17 cellular contexts compared by ENCODE assay signal in genomic region chr18:58311390-58311789, GRCh38.
DNase-seq lines count a peak whose midpoint lies in the region; ATAC-seq and TF ChIP-seq lines count a peak whose summit lies in the region.
"Had no signal": no experiment of that assay in that cellular context is flagged by ENCODE, and none has a peak within 500 bp of the region (broad histone marks: within the 10 kb centered on the region; RNA-seq: fewer than 3 reads in every experiment).

No MANE protein-coding gene starts in this region.

- CTCF ChIA-PET in activated naive CD4-positive, alpha-beta T cell treated with anti-CD3 and anti-CD28 coated beads for 36 hours (lab: Charles Lee), result interaction anchor here (0.6 to 0.8 kb wide), 3 partner anchors 11 to 222 kb away, joined by 3 to 4 read pairs (median 3); no protein-coding TSS in a partner anchor

- intact Hi-C loops in activated naive CD4-positive, alpha-beta T cell treated with anti-CD3 and anti-CD28 coated beads for 36 hours (cut with micrococcal nuclease), result no loop called here
- intact Hi-C loops in stomach (cut with DNase I; ENCODE audit: low total_unique reads), result no loop called here

- H3K9me3 ChIP-seq in T-helper 17 cell (ENCODE audit: control insufficient read depth, low read length, poor library complexity, severe bottlenecking) (no peaks in the 10 kb centered on the region), hepatocyte (ENCODE audit: low read depth) (no peaks in the 10 kb centered on the region), stomach (no peaks in the 10 kb centered on the region)

- H4K20me1 ChIP-seq in hepatocyte (ENCODE audit: insufficient read depth, poor library complexity, severe bottlenecking), result no peaks in the 10 kb centered on the region

- H2AFZ ChIP-seq in hepatocyte, result no peak overlapping the region

- no peaks in the 10 kb centered on the region for H3K27me3 ChIP-seq in hepatocyte
- no peaks in the 10 kb centered on the region for H3K27me3 ChIP-seq in stomach

- H3K27ac ChIP-seq in hepatocyte, result peak overlapping the region; percentile 88
- peak overlapping the region; percentile 69 to 86 (median 78) for H3K27ac ChIP-seq in stomach

- peak overlapping the region; percentile 28 for H3K27ac Mint-ChIP-seq in activated naive CD4-positive, alpha-beta T cell treated with anti-CD3 and anti-CD28 coated beads for 36 hours
- peak overlapping the region; percentile 86 for H3K27ac Mint-ChIP-seq in T-helper 17 cell
- H3K27ac Mint-ChIP-seq: activated CD4-positive, alpha-beta memory T cell treated with anti-CD3 and anti-CD28 coated beads for 36 hours had no signal

- no peaks in the 10 kb centered on the region for H3K36me3 ChIP-seq in hepatocyte (replicated peaks; ENCODE audit: insufficient read depth, low read depth)
- H3K36me3 ChIP-seq in stomach, result no peaks in the 10 kb centered on the region

- no peaks in the 10 kb centered on the region for H3K9me2 ChIP-seq in hepatocyte (replicated peaks; ENCODE audit: insufficient read depth)

- no peak for TF ChIP-seq EP300 in stomach (IDR thresholded peaks at IDR 0.05)

- no peaks in the 10 kb centered on the region for H3K27me3 Mint-ChIP-seq in activated naive CD4-positive, alpha-beta T cell treated with anti-CD3 and anti-CD28 coated beads for 36 hours (ENCODE audit: low read depth)
- no peaks in the 10 kb centered on the region for H3K27me3 Mint-ChIP-seq in T-helper 17 cell

- ATAC-seq in T-helper 17 cell (no peak), GM21367 (IDR thresholded peaks at IDR 0.05; ENCODE audit: unreplicated experiment) (no peak)
- ATAC-seq: PC-3, SK-N-SH treated with all-trans-retinoic acid at 6 μM for 48 hours had no signal

- no peak for DNase-seq in activated naive CD4-positive, alpha-beta T cell treated with anti-CD3 and anti-CD28 coated beads for 36 hours
- DNase-seq in activated naive CD4-positive, alpha-beta T cell treated with Interleukin-2 at 50 U/mL for 16 hours, result no peak
- no peak for DNase-seq in T-helper 17 cell
- DNase-seq in hepatocyte (ENCODE audit: low spot score), result no peak
- no peak for DNase-seq in stomach
- no peak for DNase-seq in NCI-H774 (lab: John Stamatoyannopoulos, UW)
- no peak for DNase-seq in activated CD4-positive, alpha-beta T cell treated with anti-CD3 and anti-CD28 coated beads, Interleukin-2, amount 50 U/mL, for 1 hour
- DNase-seq: activated CD4-positive, alpha-beta memory T cell treated with anti-CD3 and anti-CD28 coated beads for 36 hours; activated T-cell treated with anti-CD3 and anti-CD28 coated beads, Interleukin-2, amount 50 U/mL, for 48 hours; anterior cingulate cortex; cortex of kidney; midbrain; NCI-H526; PC-3; stimulated activated CD4-positive, alpha-beta T cell treated with anti-CD3 and anti-CD28 coated beads, Interleukin-4, amount 100 ng/mL, for 1 hour had no signal

- H3K36me3 Mint-ChIP-seq in activated naive CD4-positive, alpha-beta T cell treated with anti-CD3 and anti-CD28 coated beads for 36 hours (ENCODE audit: low read depth), result no peaks in the 10 kb centered on the region
- H3K36me3 Mint-ChIP-seq in T-helper 17 cell (ENCODE audit: low read depth), result no peaks in the 10 kb centered on the region
- H3K36me3 Mint-ChIP-seq: activated CD4-positive, alpha-beta memory T cell treated with anti-CD3 and anti-CD28 coated beads for 36 hours had no signal

- H3K9me3 Mint-ChIP-seq in activated naive CD4-positive, alpha-beta T cell treated with anti-CD3 and anti-CD28 coated beads for 36 hours, result no peaks in the 10 kb centered on the region
- H3K9me3 Mint-ChIP-seq: activated CD4-positive, alpha-beta memory T cell treated with anti-CD3 and anti-CD28 coated beads for 36 hours had no signal

- peak overlapping the region; percentile 1 for H3K4me2 ChIP-seq in hepatocyte

- peaks cover 85% of the 10 kb centered on the region for H3K79me2 ChIP-seq in hepatocyte

- peaks cover 55% of the 10 kb centered on the region for H3K4me1 Mint-ChIP-seq in activated naive CD4-positive, alpha-beta T cell treated with anti-CD3 and anti-CD28 coated beads for 36 hours (ENCODE audit: low read depth)
- peaks cover 25% of the 10 kb centered on the region for H3K4me1 Mint-ChIP-seq in T-helper 17 cell

- 94% methylated on average over 6 of the region's 6 CpGs for WGBS in hepatocyte (ENCODE audit: low lambda C conversion rate, missing lambda C conversion rate)
- WGBS in stomach, 5 donors, result 67 to 80% (median 77%) methylated on average over 6 of the region's 6 CpGs

- H3K4me3 ChIP-seq in hepatocyte (no peak overlapping the region), stomach (no peak overlapping the region)

- TF ChIP-seq CTCF in hepatocyte (IDR thresholded peaks at IDR 0.05; ENCODE audit: poor library complexity), result no peak
- no peak for TF ChIP-seq CTCF in stomach (IDR thresholded peaks at IDR 0.05)

- no peak overlapping the region for H3K4me3 Mint-ChIP-seq in activated naive CD4-positive, alpha-beta T cell treated with anti-CD3 and anti-CD28 coated beads for 36 hours
- peak overlapping the region; percentile 7 for H3K4me3 Mint-ChIP-seq in T-helper 17 cell
- H3K4me3 Mint-ChIP-seq: activated CD4-positive, alpha-beta memory T cell treated with anti-CD3 and anti-CD28 coated beads for 36 hours had no signal

- TF ChIP-seq POLR2A in stomach (IDR thresholded peaks at IDR 0.05), result no peak

- peaks cover 36% of the 10 kb centered on the region for H3K4me1 ChIP-seq in hepatocyte (ENCODE audit: insufficient read depth)
- peaks cover 37 to 82% (median 58%) of the 10 kb centered on the region in 4 donors for H3K4me1 ChIP-seq in stomach
